In the genomic region with DNA sequence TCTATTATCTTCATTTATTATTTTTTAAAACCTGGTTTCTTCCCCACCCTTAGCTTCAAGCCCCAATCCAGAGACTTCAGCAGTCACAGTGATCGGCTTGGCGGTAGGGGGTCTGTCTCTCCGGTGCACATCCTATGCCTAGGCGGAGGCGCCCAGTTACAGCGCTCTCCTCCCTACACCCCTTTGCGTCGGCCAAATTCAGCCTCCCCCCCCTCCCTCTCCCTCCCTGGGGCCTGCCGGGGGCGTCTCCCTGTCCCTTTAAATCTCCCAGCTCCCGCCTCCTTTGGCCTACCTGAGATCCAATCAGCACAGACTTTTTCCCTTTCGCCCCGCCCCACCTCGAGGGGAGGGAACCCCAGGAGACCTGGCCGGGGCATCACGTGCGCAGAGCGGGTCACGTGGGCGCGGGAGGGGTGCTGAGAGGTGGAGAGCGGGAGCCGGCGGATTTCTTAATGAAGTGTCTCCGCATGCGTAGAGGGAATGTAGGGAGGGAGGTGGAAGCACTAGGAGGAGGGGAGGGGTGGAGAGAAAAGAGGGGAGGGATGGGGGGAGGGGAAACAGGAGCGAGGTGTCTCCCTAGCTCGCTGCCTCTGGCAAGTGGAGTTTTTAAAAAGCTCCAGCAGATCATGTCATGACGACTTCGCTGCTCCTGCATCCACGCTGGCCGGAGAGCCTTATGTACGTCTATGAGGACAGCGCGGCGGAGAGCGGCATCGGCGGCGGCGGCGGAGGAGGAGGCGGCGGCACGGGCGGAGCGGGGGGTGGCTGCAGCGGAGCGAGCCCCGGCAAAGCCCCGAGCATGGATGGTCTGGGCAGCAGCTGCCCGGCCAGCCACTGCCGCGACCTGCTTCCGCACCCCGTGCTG, we compare ENCODE assay signal across 1 cellular context.
TF ChIP-seq lines count a peak whose summit lies in the region.

A gene with protein sequence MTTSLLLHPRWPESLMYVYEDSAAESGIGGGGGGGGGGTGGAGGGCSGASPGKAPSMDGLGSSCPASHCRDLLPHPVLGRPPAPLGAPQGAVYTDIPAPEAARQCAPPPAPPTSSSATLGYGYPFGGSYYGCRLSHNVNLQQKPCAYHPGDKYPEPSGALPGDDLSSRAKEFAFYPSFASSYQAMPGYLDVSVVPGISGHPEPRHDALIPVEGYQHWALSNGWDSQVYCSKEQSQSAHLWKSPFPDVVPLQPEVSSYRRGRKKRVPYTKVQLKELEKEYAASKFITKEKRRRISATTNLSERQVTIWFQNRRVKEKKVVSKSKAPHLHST (plus strand): TSS at position 556 of the 865 bp plus-strand sequence. CDS start 76 bp downstream, at position 632.

TF ChIP-seq in A549, 52 proteins besides CTCF, POLR2A, EP300 and RAD21 (continued from another document):
- no peak for TF ChIP-seq FOXS1 (CRISPR knock-in tag; IDR thresholded peaks at IDR 0.05)
- peak; percentile 94 for TF ChIP-seq NPAS2 (CRISPR knock-in tag; IDR thresholded peaks at IDR 0.05; ENCODE audit: borderline replicate concordance)
- peak in 1 of 2 experiments; percentile 22; a peak in 2 of 5 replicates for TF ChIP-seq JUN (IDR thresholded peaks at IDR 0.05)
- TF ChIP-seq KDM1A (IDR thresholded peaks at IDR 0.05; ENCODE audit: low read depth) = no peak
- TF ChIP-seq, protein P1, sequence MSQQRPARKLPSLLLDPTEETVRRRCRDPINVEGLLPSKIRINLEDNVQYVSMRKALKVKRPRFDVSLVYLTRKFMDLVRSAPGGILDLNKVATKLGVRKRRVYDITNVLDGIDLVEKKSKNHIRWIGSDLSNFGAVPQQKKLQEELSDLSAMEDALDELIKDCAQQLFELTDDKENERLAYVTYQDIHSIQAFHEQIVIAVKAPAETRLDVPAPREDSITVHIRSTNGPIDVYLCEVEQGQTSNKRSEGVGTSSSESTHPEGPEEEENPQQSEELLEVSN (IDR thresholded peaks at IDR 0.05; ENCODE audit: borderline replicate concordance, low read depth) = peak; percentile 97
- peak in 1 of 2 experiments; percentile 44; a peak in 1 of 4 replicates for TF ChIP-seq CEBPB (IDR thresholded peaks at IDR 0.05)
- TF ChIP-seq, protein P2, sequence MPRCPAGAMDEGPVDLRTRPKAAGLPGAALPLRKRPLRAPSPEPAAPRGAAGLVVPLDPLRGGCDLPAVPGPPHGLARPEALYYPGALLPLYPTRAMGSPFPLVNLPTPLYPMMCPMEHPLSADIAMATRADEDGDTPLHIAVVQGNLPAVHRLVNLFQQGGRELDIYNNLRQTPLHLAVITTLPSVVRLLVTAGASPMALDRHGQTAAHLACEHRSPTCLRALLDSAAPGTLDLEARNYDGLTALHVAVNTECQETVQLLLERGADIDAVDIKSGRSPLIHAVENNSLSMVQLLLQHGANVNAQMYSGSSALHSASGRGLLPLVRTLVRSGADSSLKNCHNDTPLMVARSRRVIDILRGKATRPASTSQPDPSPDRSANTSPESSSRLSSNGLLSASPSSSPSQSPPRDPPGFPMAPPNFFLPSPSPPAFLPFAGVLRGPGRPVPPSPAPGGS (IDR thresholded peaks at IDR 0.05) = no peak
- TF ChIP-seq FOSL2 (IDR thresholded peaks at IDR 0.05) = no peak
- TF ChIP-seq FOSL2 (CRISPR knock-in tag; IDR thresholded peaks at IDR 0.05) = no peak
- TF ChIP-seq, protein P3, sequence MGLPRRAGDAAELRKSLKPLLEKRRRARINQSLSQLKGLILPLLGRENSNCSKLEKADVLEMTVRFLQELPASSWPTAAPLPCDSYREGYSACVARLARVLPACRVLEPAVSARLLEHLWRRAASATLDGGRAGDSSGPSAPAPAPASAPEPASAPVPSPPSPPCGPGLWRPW (IDR thresholded peaks at IDR 0.05) = no peak
- no peak for TF ChIP-seq CBX8 (IDR thresholded peaks at IDR 0.05)
- no peak for TF ChIP-seq NFE2L2 (conservative IDR thresholded peaks at IDR 0.05; ENCODE audit: low read length)
- TF ChIP-seq, protein P4, sequence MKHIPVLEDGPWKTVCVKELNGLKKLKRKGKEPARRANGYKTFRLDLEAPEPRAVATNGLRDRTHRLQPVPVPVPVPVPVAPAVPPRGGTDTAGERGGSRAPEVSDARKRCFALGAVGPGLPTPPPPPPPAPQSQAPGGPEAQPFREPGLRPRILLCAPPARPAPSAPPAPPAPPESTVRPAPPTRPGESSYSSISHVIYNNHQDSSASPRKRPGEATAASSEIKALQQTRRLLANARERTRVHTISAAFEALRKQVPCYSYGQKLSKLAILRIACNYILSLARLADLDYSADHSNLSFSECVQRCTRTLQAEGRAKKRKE (CRISPR knock-in tag; IDR thresholded peaks at IDR 0.05; ENCODE audit: low read depth) = no peak
- TF ChIP-seq ESRRA (IDR thresholded peaks at IDR 0.05; ENCODE audit: borderline replicate concordance, low read length) = no peak
- no peak for TF ChIP-seq EHF (CRISPR knock-in tag; IDR thresholded peaks at IDR 0.05)
- TF ChIP-seq HEYL (CRISPR knock-in tag; IDR thresholded peaks at IDR 0.05) = no peak
- TF ChIP-seq, protein P5, sequence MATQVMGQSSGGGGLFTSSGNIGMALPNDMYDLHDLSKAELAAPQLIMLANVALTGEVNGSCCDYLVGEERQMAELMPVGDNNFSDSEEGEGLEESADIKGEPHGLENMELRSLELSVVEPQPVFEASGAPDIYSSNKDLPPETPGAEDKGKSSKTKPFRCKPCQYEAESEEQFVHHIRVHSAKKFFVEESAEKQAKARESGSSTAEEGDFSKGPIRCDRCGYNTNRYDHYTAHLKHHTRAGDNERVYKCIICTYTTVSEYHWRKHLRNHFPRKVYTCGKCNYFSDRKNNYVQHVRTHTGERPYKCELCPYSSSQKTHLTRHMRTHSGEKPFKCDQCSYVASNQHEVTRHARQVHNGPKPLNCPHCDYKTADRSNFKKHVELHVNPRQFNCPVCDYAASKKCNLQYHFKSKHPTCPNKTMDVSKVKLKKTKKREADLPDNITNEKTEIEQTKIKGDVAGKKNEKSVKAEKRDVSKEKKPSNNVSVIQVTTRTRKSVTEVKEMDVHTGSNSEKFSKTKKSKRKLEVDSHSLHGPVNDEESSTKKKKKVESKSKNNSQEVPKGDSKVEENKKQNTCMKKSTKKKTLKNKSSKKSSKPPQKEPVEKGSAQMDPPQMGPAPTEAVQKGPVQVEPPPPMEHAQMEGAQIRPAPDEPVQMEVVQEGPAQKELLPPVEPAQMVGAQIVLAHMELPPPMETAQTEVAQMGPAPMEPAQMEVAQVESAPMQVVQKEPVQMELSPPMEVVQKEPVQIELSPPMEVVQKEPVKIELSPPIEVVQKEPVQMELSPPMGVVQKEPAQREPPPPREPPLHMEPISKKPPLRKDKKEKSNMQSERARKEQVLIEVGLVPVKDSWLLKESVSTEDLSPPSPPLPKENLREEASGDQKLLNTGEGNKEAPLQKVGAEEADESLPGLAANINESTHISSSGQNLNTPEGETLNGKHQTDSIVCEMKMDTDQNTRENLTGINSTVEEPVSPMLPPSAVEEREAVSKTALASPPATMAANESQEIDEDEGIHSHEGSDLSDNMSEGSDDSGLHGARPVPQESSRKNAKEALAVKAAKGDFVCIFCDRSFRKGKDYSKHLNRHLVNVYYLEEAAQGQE (IDR thresholded peaks at IDR 0.05) = no peak
- TF ChIP-seq ZC3H11A (IDR thresholded peaks at IDR 0.05) = no peak
- no peak for TF ChIP-seq ZFP36 (IDR thresholded peaks at IDR 0.05; ENCODE audit: borderline replicate concordance, partially characterized antibody)
- TF ChIP-seq TFCP2L1 (CRISPR knock-in tag; IDR thresholded peaks at IDR 0.05) = no peak
- TF ChIP-seq SMC3 (IDR thresholded peaks at IDR 0.05) = no peak
- TF ChIP-seq SREBF2 (IDR thresholded peaks at IDR 0.05) = no peak
- no peak for TF ChIP-seq RFX5 (IDR thresholded peaks at IDR 0.05)
- no peak for TF ChIP-seq RARB (CRISPR knock-in tag; IDR thresholded peaks at IDR 0.05)
- peak; percentile 96 for TF ChIP-seq BHLHE40 (IDR thresholded peaks at IDR 0.05; ENCODE audit: low read depth, low read length)
- no peak for TF ChIP-seq FOSB (CRISPR knock-in tag; IDR thresholded peaks at IDR 0.05)
- TF ChIP-seq GATA3 (IDR thresholded peaks at IDR 0.05; ENCODE audit: borderline replicate concordance) = no peak
- no peak for TF ChIP-seq NR3C1 (IDR thresholded peaks at IDR 0.05)
- 0 out of 2 replicates have a peak, but pooled peaks have one; percentile 31 for TF ChIP-seq MYC (IDR thresholded peaks at IDR 0.05; ENCODE audit: borderline replicate concordance, low read length)
- TF ChIP-seq RNF2 (IDR thresholded peaks at IDR 0.05; ENCODE audit: borderline replicate concordance, low read depth) = no peak
- TF ChIP-seq MAFK (IDR thresholded peaks at IDR 0.05; ENCODE audit: partially characterized antibody) = no peak
- peak; percentile 65 for TF ChIP-seq MAZ (IDR thresholded peaks at IDR 0.05; ENCODE audit: borderline replicate concordance, low read depth, low read length)
- TF ChIP-seq CHD4 (IDR thresholded peaks at IDR 0.05; ENCODE audit: borderline replicate concordance) = no peak
- TF ChIP-seq HDAC2 (IDR thresholded peaks at IDR 0.05) = no peak
- TF ChIP-seq HOXA7 (CRISPR knock-in tag; IDR thresholded peaks at IDR 0.05) = no peak
- no peak for TF ChIP-seq CHD2 (IDR thresholded peaks at IDR 0.05; ENCODE audit: low read length, partially characterized antibody)
- TF ChIP-seq, protein P6, sequence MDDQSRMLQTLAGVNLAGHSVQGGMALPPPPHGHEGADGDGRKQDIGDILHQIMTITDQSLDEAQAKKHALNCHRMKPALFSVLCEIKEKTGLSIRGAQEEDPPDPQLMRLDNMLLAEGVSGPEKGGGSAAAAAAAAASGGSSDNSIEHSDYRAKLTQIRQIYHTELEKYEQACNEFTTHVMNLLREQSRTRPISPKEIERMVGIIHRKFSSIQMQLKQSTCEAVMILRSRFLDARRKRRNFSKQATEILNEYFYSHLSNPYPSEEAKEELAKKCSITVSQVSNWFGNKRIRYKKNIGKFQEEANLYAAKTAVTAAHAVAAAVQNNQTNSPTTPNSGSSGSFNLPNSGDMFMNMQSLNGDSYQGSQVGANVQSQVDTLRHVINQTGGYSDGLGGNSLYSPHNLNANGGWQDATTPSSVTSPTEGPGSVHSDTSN (IDR thresholded peaks at IDR 0.05) = no peak
- TF ChIP-seq ZNF302 (CRISPR knock-in tag; IDR thresholded peaks at IDR 0.05) = no peak
- no peak for TF ChIP-seq KDM5A (IDR thresholded peaks at IDR 0.05)
- no peak for TF ChIP-seq RCOR1 (IDR thresholded peaks at IDR 0.05; ENCODE audit: low read depth, low read length)
- no peak for TF ChIP-seq ZSCAN20 (CRISPR knock-in tag; IDR thresholded peaks at IDR 0.05)
- TF ChIP-seq, protein P7, sequence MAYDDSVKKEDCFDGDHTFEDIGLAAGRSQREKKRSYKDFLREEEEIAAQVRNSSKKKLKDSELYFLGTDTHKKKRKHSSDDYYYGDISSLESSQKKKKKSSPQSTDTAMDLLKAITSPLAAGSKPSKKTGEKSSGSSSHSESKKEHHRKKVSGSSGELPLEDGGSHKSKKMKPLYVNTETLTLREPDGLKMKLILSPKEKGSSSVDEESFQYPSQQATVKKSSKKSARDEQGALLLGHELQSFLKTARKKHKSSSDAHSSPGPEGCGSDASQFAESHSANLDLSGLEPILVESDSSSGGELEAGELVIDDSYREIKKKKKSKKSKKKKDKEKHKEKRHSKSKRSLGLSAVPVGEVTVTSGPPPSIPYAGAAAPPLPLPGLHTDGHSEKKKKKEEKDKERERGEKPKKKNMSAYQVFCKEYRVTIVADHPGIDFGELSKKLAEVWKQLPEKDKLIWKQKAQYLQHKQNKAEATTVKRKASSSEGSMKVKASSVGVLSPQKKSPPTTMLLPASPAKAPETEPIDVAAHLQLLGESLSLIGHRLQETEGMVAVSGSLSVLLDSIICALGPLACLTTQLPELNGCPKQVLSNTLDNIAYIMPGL (CRISPR knock-in tag; IDR thresholded peaks at IDR 0.05; ENCODE audit: borderline replicate concordance) = no peak
- TF ChIP-seq TP53 (CRISPR knock-in tag; IDR thresholded peaks at IDR 0.05) = no peak
- TF ChIP-seq, protein P8, sequence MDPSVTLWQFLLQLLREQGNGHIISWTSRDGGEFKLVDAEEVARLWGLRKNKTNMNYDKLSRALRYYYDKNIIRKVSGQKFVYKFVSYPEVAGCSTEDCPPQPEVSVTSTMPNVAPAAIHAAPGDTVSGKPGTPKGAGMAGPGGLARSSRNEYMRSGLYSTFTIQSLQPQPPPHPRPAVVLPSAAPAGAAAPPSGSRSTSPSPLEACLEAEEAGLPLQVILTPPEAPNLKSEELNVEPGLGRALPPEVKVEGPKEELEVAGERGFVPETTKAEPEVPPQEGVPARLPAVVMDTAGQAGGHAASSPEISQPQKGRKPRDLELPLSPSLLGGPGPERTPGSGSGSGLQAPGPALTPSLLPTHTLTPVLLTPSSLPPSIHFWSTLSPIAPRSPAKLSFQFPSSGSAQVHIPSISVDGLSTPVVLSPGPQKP (IDR thresholded peaks at IDR 0.05; ENCODE audit: low read depth, low read length) = no peak
- no peak for TF ChIP-seq JUNB (IDR thresholded peaks at IDR 0.05)
- no peak for TF ChIP-seq EHMT2 (IDR thresholded peaks at IDR 0.05; ENCODE audit: low read depth)
- TF ChIP-seq, protein P9, sequence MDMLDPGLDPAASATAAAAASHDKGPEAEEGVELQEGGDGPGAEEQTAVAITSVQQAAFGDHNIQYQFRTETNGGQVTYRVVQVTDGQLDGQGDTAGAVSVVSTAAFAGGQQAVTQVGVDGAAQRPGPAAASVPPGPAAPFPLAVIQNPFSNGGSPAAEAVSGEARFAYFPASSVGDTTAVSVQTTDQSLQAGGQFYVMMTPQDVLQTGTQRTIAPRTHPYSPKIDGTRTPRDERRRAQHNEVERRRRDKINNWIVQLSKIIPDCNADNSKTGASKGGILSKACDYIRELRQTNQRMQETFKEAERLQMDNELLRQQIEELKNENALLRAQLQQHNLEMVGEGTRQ (IDR thresholded peaks at IDR 0.05) = peak; percentile 100
- TF ChIP-seq CBX2 (IDR thresholded peaks at IDR 0.05; ENCODE audit: borderline replicate concordance, low read depth) = no peak
- TF ChIP-seq POLR2AphosphoS2 (conservative IDR thresholded peaks at IDR 0.05; ENCODE audit: low read length) = no peak
- TF ChIP-seq PHF8 (IDR thresholded peaks at IDR 0.05; ENCODE audit: borderline replicate concordance, low read depth) = no peak
